ENCODE assay signal across 8 cellular contexts in the genomic region with DNA sequence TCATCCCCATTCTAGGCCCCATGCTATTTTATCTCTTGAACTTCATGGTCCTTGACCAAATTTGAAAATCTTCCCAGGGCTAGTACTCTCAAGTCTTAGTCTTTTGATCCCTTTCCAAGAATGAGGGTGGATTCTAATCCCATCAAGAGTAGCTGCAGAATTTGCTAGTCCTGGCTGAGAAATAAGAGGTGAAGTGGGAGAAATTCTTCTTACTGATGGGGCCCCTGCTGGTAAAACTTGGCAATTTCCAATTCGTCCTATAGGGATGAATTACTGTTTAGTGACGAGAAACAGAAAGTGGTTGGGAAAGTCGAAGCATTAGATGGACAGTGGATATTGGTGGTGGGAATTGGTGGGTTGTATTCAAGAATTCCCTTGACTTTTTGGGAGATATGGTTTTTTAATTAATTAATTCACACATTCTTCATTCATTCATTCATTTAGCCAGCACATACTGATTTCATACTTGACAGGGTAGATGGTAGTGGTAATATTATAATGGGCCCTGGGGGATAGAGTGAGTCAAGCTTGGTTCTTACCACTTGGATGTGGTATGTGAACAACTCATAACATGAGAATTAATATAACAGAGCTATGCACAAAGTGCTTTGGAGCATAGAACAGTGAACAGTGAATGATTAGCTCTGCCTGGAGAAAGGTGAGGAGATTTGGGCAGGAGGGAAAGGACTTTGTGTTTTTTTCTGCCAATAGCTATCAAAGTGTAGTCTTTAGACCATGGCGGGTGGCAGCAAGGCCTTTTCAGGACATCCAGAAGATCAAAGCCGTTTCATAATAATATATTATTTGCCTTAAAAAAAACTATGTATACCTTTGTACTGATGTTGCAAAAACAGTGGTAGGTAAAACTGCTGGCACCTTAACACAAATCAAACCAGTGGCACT.
DNase-seq lines count a peak whose midpoint lies in the region; ATAC-seq and TF ChIP-seq lines count a peak whose summit lies in the region.

No MANE protein-coding gene starts in this region.

- H3K9me3 Mint-ChIP-seq in HFFc6 = no peaks in the 10 kb centered on the region
- H3K9me3 Mint-ChIP-seq in WTC11 = no peaks in the 10 kb centered on the region
- peaks cover 9% of the 10 kb centered on the region for H3K9me3 Mint-ChIP-seq in mesothelial cell of epicardium

- peak; percentile 79 for DNase-seq in Daoy (ENCODE audit: low read depth)
- peak; percentile 68 for DNase-seq in HFFc6
- no peak for DNase-seq in WTC11 (ENCODE audit: low spot score)
- DNase-seq in mesothelial cell of epicardium (ENCODE audit: low spot score in 2 of 2, unreplicated experiment in 2 of 2) = no peak
- no peak for DNase-seq in tibial artery
- DNase-seq in pons (ENCODE audit: low spot score) = no peak
- DNase-seq in amniotic stem cell (lab: John Stamatoyannopoulos, UW) = no peak
- DNase-seq in NCI-H748 treated with DMSO at 0.1 percent for 48 hours (lab: John Stamatoyannopoulos, UW) = no peak

- no peaks in the 10 kb centered on the region for H3K9me3 ChIP-seq in tibial artery

- intact Hi-C loops in tibial artery (cut with DNase I; ENCODE audit: low total_unique reads) = no loop called here

- peaks cover 2% of the 10 kb centered on the region; the same call in 1 of the 2 replicates for H3K27me3 Mint-ChIP-seq in HFFc6 (ENCODE audit: insufficient read depth)
- no peaks in the 10 kb centered on the region for H3K27me3 Mint-ChIP-seq in WTC11 (ENCODE audit: low read depth)
- H3K27me3 Mint-ChIP-seq in mesothelial cell of epicardium (ENCODE audit: low read depth) = no peaks in the 10 kb centered on the region

- no peak overlapping the region for H3K27ac ChIP-seq in tibial artery

- CTCF ChIA-PET in WTC11 (lab: Charles Lee) = interaction anchor here (0.6 to 2.9 kb wide), 11 partner anchors 9 to 118 kb away, joined by 3 to 25 read pairs (median 4); partner anchors contain the start of genes RHOG and STIM1

- POLR2A ChIA-PET in WTC11 (lab: Charles Lee) = no interaction called here

- TF ChIP-seq CTCF in HFFc6 (IDR thresholded peaks at IDR 0.05) (peak; percentile 61), WTC11 (IDR thresholded peaks at IDR 0.05) (no peak), mesothelial cell of epicardium (IDR thresholded peaks at IDR 0.05; ENCODE audit: unreplicated experiment) (peak; percentile 51), tibial artery (IDR thresholded peaks at IDR 0.05) (no peak)

- H3K36me3 Mint-ChIP-seq in HFFc6 (ENCODE audit: low read depth) = no peaks in the 10 kb centered on the region
- H3K36me3 Mint-ChIP-seq in WTC11 = no peaks in the 10 kb centered on the region
- no peaks in the 10 kb centered on the region for H3K36me3 Mint-ChIP-seq in mesothelial cell of epicardium

- peaks cover 0 to 36% (median 8%) of the 10 kb centered on the region in 4 donors for H3K4me1 ChIP-seq in tibial artery

- H3K27me3 ChIP-seq in tibial artery = no peaks in the 10 kb centered on the region

- H3K27ac Mint-ChIP-seq in HFFc6 (peak overlapping the region; percentile 66), WTC11 (no peak overlapping the region), mesothelial cell of epicardium (no peak overlapping the region)

- H3K4me3 Mint-ChIP-seq in HFFc6 (peak overlapping the region; percentile 52), WTC11 (no peak overlapping the region), mesothelial cell of epicardium (no peak overlapping the region)

- H3K36me3 ChIP-seq in tibial artery = no peaks in the 10 kb centered on the region

- H3K4me1 Mint-ChIP-seq in HFFc6 (ENCODE audit: low read depth) (peaks cover 47% of the 10 kb centered on the region), WTC11 (no peaks in the 10 kb centered on the region), mesothelial cell of epicardium (peaks cover 10% of the 10 kb centered on the region)

- ATAC-seq in WTC11 = peak; percentile 60

- H3K4me3 ChIP-seq in tibial artery = no peak overlapping the region

TF ChIP-seq in WTC11, 78 proteins besides CTCF, POLR2A, EP300 and RAD21:
- no peak for TF ChIP-seq JUN (CRISPR knock-in tag; IDR thresholded peaks at IDR 0.05)
- TF ChIP-seq TCF7 (CRISPR knock-in tag; IDR thresholded peaks at IDR 0.05; ENCODE audit: low read depth) = no peak
- TF ChIP-seq, protein P1, sequence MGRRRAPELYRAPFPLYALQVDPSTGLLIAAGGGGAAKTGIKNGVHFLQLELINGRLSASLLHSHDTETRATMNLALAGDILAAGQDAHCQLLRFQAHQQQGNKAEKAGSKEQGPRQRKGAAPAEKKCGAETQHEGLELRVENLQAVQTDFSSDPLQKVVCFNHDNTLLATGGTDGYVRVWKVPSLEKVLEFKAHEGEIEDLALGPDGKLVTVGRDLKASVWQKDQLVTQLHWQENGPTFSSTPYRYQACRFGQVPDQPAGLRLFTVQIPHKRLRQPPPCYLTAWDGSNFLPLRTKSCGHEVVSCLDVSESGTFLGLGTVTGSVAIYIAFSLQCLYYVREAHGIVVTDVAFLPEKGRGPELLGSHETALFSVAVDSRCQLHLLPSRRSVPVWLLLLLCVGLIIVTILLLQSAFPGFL (CRISPR knock-in tag; IDR thresholded peaks at IDR 0.05; ENCODE audit: borderline replicate concordance) = no peak
- TF ChIP-seq, protein P2, sequence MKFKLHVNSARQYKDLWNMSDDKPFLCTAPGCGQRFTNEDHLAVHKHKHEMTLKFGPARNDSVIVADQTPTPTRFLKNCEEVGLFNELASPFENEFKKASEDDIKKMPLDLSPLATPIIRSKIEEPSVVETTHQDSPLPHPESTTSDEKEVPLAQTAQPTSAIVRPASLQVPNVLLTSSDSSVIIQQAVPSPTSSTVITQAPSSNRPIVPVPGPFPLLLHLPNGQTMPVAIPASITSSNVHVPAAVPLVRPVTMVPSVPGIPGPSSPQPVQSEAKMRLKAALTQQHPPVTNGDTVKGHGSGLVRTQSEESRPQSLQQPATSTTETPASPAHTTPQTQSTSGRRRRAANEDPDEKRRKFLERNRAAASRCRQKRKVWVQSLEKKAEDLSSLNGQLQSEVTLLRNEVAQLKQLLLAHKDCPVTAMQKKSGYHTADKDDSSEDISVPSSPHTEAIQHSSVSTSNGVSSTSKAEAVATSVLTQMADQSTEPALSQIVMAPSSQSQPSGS (CRISPR knock-in tag; IDR thresholded peaks at IDR 0.05; ENCODE audit: borderline replicate concordance, low read depth) = no peak
- no peak for TF ChIP-seq SOX15 (CRISPR knock-in tag; IDR thresholded peaks at IDR 0.05)
- TF ChIP-seq PRRX2 (CRISPR knock-in tag; IDR thresholded peaks at IDR 0.05) = no peak
- no peak for TF ChIP-seq ZNF281 (CRISPR knock-in tag; IDR thresholded peaks at IDR 0.05)
- TF ChIP-seq IRF2 (CRISPR knock-in tag; IDR thresholded peaks at IDR 0.05; ENCODE audit: borderline replicate concordance, low read depth) = no peak
- TF ChIP-seq GRHL2 (CRISPR knock-in tag; IDR thresholded peaks at IDR 0.05; ENCODE audit: insufficient replicate concordance, severe bottlenecking) = no peak
- no peak for TF ChIP-seq E2F4 (CRISPR knock-in tag; IDR thresholded peaks at IDR 0.05; ENCODE audit: borderline replicate concordance, low read depth)
- TF ChIP-seq NFATC4 (CRISPR knock-in tag; IDR thresholded peaks at IDR 0.05) = no peak
- TF ChIP-seq CREM (CRISPR knock-in tag; IDR thresholded peaks at IDR 0.05) = no peak
- no peak for TF ChIP-seq ZNF671 (CRISPR knock-in tag; IDR thresholded peaks at IDR 0.05)
- TF ChIP-seq NFE2L1 (CRISPR knock-in tag; IDR thresholded peaks at IDR 0.05) = no peak
- no peak for TF ChIP-seq ETV6 (CRISPR knock-in tag; IDR thresholded peaks at IDR 0.05)
- TF ChIP-seq KAT7 (CRISPR knock-in tag; IDR thresholded peaks at IDR 0.05; ENCODE audit: borderline replicate concordance) = no peak
- TF ChIP-seq TEAD1 (CRISPR knock-in tag; IDR thresholded peaks at IDR 0.05) = no peak
- TF ChIP-seq, protein P3, sequence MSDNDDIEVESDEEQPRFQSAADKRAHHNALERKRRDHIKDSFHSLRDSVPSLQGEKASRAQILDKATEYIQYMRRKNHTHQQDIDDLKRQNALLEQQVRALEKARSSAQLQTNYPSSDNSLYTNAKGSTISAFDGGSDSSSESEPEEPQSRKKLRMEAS (CRISPR knock-in tag; IDR thresholded peaks at IDR 0.05) = no peak
- no peak for TF ChIP-seq HMGA2 (CRISPR knock-in tag; IDR thresholded peaks at IDR 0.05)
- no peak for TF ChIP-seq CREB1 (CRISPR knock-in tag; IDR thresholded peaks at IDR 0.05)
TF ChIP-seq in WTC11: peak in this region for 0.

Comparison
In these comparisons a context has a peak if more than half of its experiments do, and no peak if none do; other contexts are left out.
1. DNase-seq: peak in Daoy (single experiment) and HFFc6 (single experiment); none in WTC11 (single experiment), mesothelial cell of epicardium (0 of 2), tibial artery (0 of 2), pons (single experiment), amniotic stem cell (single experiment) and NCI-H748 treated with DMSO at 0.1 percent for 48 hours (single experiment).
2. CTCF ChIP-seq: peak in HFFc6 (single experiment) and mesothelial cell of epicardium (single experiment); none in WTC11 (single experiment) and tibial artery (0 of 2).